Comparison of ENCODE assay signal across 18 cellular contexts in genomic region chr16:84834403-84834772, GRCh38. TPM values are rescaled to one million over a fixed set of nuclear protein-coding genes. Genes with fewer than 3 reads are reported as not detected.
DNase-seq lines count a peak whose midpoint lies in the region; ATAC-seq and TF ChIP-seq lines count a peak whose summit lies in the region.
"Had no signal": no experiment of that assay in that cellular context is flagged by ENCODE, and none has a peak within 500 bp of the region (broad histone marks: within the 10 kb centered on the region; RNA-seq: fewer than 3 reads in every experiment).

No MANE protein-coding gene starts in this region.

- TF ChIP-seq CTCF in chondrocyte (IDR thresholded peaks at IDR 0.05) (no peak), mesothelial cell of epicardium (IDR thresholded peaks at IDR 0.05; ENCODE audit: unreplicated experiment) (no peak), testis (IDR thresholded peaks at IDR 0.05) (no peak), mucosa of descending colon (IDR thresholded peaks at IDR 0.05) (no peak), PC-3 (conservative IDR thresholded peaks at IDR 0.05; ENCODE audit: low read depth, low read length) (no peak)

- CTCF ChIA-PET in PC-3 (lab: Charles Lee): no interaction called here

- BruUV-seq in PC-3 (replicated peaks; lab: Mats Ljungman, UMichigan): no TSS peak

- H3K4me3 Mint-ChIP-seq in chondrocyte (ENCODE audit: unreplicated experiment) (no peak overlapping the region), mesothelial cell of epicardium (no peak overlapping the region)
- H3K4me3 Mint-ChIP-seq: activated T-cell treated with anti-CD3 and anti-CD28 coated beads, Interleukin-2, amount 50 U/mL, for 24 hours; CD4-positive, alpha-beta T cell; T-cell had no signal

- peak overlapping the region; percentile 78 to 92 for H3K27ac ChIP-seq in testis
- H3K27ac ChIP-seq in PC-3 (ENCODE audit: low read length): no peak overlapping the region
- H3K27ac ChIP-seq: PC-9 had no signal

- no peaks in the 10 kb centered on the region for H3K79me2 ChIP-seq in PC-3 (ENCODE audit: low read length)

- DNase-seq in M059J (ENCODE audit: low read depth): peak; percentile 99
- no peak for DNase-seq in chondrocyte (ENCODE audit: low spot score)
- no peak for DNase-seq in mesothelial cell of epicardium (ENCODE audit: low spot score in 2 of 2, unreplicated experiment in 2 of 2)
- DNase-seq in testis: no peak
- no peak for DNase-seq in HCEC 1CT
- no peak for DNase-seq in NCI-H1417 (lab: John Stamatoyannopoulos, UW)
- no peak for DNase-seq in mucosa of descending colon
- no peak for DNase-seq in PC-3
- DNase-seq: activated CD4-positive, alpha-beta T cell treated with anti-CD3 and anti-CD28 coated beads for 1 hour; activated T-cell treated with anti-CD3 and anti-CD28 coated beads, Interleukin-2, amount 50 U/mL, for 24 hours; amygdala; CD4-positive, alpha-beta T cell; GF-D8; hippocampal formation; NCI-H1048; PC-9; T-cell had no signal

- WGBS in testis, 2 donors: 74 to 76% methylated on average over 6 of the region's 6 CpGs

- no peak overlapping the region for H2AFZ ChIP-seq in PC-3 (ENCODE audit: low read length)
- H2AFZ ChIP-seq: PC-9 had no signal

- H3K4me1 Mint-ChIP-seq in chondrocyte (ENCODE audit: low read depth) (peaks cover 68% of the 10 kb centered on the region), mesothelial cell of epicardium (peaks cover 28% of the 10 kb centered on the region)
- H3K4me1 Mint-ChIP-seq: T-cell had no signal

- no peaks in the 10 kb centered on the region for H3K27me3 Mint-ChIP-seq in chondrocyte (ENCODE audit: low read depth)
- H3K27me3 Mint-ChIP-seq in mesothelial cell of epicardium (ENCODE audit: low read depth): no peaks in the 10 kb centered on the region

- H3K36me3 Mint-ChIP-seq in chondrocyte (ENCODE audit: low read depth) (no peaks in the 10 kb centered on the region), mesothelial cell of epicardium (no peaks in the 10 kb centered on the region)
- H3K36me3 Mint-ChIP-seq: T-cell had no signal

- H3K9me3 Mint-ChIP-seq in chondrocyte (ENCODE audit: low read depth) (no peaks in the 10 kb centered on the region), mesothelial cell of epicardium (no peaks in the 10 kb centered on the region)
- H3K9me3 Mint-ChIP-seq: activated T-cell treated with anti-CD3 and anti-CD28 coated beads, Interleukin-2, amount 50 U/mL, for 24 hours; CD4-positive, alpha-beta T cell; T-cell had no signal

- H3K4me2 ChIP-seq in PC-3 (ENCODE audit: low read length): no peak overlapping the region
- H3K4me2 ChIP-seq: PC-9 had no signal

- H3K9me3 ChIP-seq in testis (no peaks in the 10 kb centered on the region), mucosa of descending colon (no peaks in the 10 kb centered on the region), PC-3 (ENCODE audit: low read length) (no peaks in the 10 kb centered on the region)

- H3K4me1 ChIP-seq in testis (peaks cover 54% of the 10 kb centered on the region), mucosa of descending colon (ENCODE audit: low read depth) (no peaks in the 10 kb centered on the region), PC-3 (ENCODE audit: insufficient read depth, low read length) (peaks cover 13% of the 10 kb centered on the region)

- H3K4me3 ChIP-seq in testis (no peak overlapping the region), mucosa of descending colon (no peak overlapping the region), PC-3 (ENCODE audit: low read length) (no peak overlapping the region)
- H3K4me3 ChIP-seq: lung, PC-9 had no signal

- H3K36me3 ChIP-seq in testis (ENCODE audit: low read depth, missing control alignments) (no peaks in the 10 kb centered on the region), mucosa of descending colon (ENCODE audit: low read depth) (no peaks in the 10 kb centered on the region), PC-3 (ENCODE audit: low read depth, low read length) (no peaks in the 10 kb centered on the region)

- H3K27ac Mint-ChIP-seq in chondrocyte (ENCODE audit: unreplicated experiment) (peak overlapping the region; percentile 49), mesothelial cell of epicardium (peak overlapping the region; percentile 43)
- H3K27ac Mint-ChIP-seq: activated T-cell treated with anti-CD3 and anti-CD28 coated beads, Interleukin-2, amount 50 U/mL, for 24 hours; CD4-positive, alpha-beta T cell; T-cell had no signal

- ATAC-seq in mucosa of descending colon (no peak), PC-3 (no peak)
- ATAC-seq: T-cell had no signal

- POLR2A ChIA-PET in PC-3 (lab: Charles Lee; ENCODE audit: unreplicated experiment): no interaction called here

- H3F3A ChIP-seq in PC-3 (ENCODE audit: low read length, unreplicated experiment): no peaks in the 10 kb centered on the region

- TF ChIP-seq POLR2A in testis (IDR thresholded peaks at IDR 0.05): no peak

- no peaks in the 10 kb centered on the region for H4K20me1 ChIP-seq in PC-3 (ENCODE audit: low read length)

- H3K9ac ChIP-seq in PC-3 (ENCODE audit: low read length): no peak overlapping the region

- intact Hi-C loops in testis (cut with DNase I; ENCODE audit: low total_unique reads) (no loop called here), mucosa of descending colon (cut with DNase I, micrococcal nuclease) (no loop called here), PC-3 (cut with micrococcal nuclease) (no loop called here)

- H3K27me3 ChIP-seq in testis (no peaks in the 10 kb centered on the region), PC-3 (ENCODE audit: low read length) (no peaks in the 10 kb centered on the region)

- H3K9me2 ChIP-seq in PC-3 (replicated peaks; ENCODE audit: low read length): no peaks in the 10 kb centered on the region

RNA-seq across cellular contexts. Expression of gene CRISPLD2, which starts 14.6 kb away (rescaled TPM):
- total RNA-seq in M059J (2014; rRNA removed; shearing (Covaris generic)): 22.7 and 37.3 TPM in 2 replicates
- total RNA-seq in chondrocyte: 1.7 to 12.1 TPM (median 11.7 TPM) in 3 replicates
- 72.4 to 83.0 TPM (median 80.1 TPM) in 3 replicates for total RNA-seq in mesothelial cell of epicardium
- 10 to 100 TPM; 47.7 to 59.6 TPM for total RNA-seq in testis
- 48.8 TPM for polyA plus RNA-seq in testis (ENCODE audit: insufficient read depth, low read depth, low replicate concordance)
- 100 to 1,000 TPM in 1 of 3 donors, 10 to 100 TPM in 2; 10.5 to 114 (median 38.7) TPM for total RNA-seq in mucosa of descending colon
- 2.8 and 3.2 TPM in 2 replicates for total RNA-seq in PC-3 (2014; rRNA removed)
